ENCODE assay signal across 3 cellular contexts in the genomic region with DNA sequence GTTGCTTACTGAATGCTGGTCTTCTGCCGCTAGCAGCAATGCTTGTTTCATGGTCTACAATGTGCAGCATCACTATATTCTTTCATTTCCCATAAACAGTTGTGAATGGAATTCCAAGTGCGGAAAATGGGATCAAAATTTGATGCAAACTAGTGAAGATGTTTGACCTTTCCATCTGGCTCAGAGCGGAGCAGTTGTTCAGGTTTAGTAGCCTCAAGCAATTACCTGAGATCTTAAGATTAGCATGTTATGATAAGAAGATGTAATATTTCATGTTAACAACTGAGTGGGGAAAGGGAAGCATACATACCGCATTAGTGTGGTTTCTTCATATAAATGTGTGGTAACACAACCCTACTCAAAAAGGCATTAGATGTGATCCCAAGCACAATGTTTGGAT.
"Had no signal": no experiment of that assay in that cellular context is flagged by ENCODE, and none has a peak within 500 bp of the region (broad histone marks: within the 10 kb centered on the region; RNA-seq: fewer than 3 reads in every experiment).

No MANE protein-coding gene starts in this region.

- DNase-seq: GDM1, GF-D8 had no signal

- H3K4me3 ChIP-seq: GM12878 had no signal

- ATAC-seq: GM12878 had no signal
